ENCODE assay signal across 22 cellular contexts in genomic region chr12:53980448-53981388, GRCh38. TPM values are rescaled to one million over a fixed set of nuclear protein-coding genes. Genes with fewer than 3 reads are reported as not detected.
DNase-seq lines count a peak whose midpoint lies in the region; ATAC-seq, FAIRE-seq and TF ChIP-seq lines count a peak whose summit lies in the region.
"Had no signal": no experiment of that assay in that cellular context is flagged by ENCODE, and none has a peak within 500 bp of the region (broad histone marks: within the 10 kb centered on the region; RNA-seq: fewer than 3 reads in every experiment).

No MANE protein-coding gene starts in this region.

- H3K9me3 Mint-ChIP-seq in GM23338 = no peaks in the 10 kb centered on the region; the same call in 1 of the 3 replicates
- H3K9me3 Mint-ChIP-seq in nephron = no peaks in the 10 kb centered on the region
- H3K9me3 Mint-ChIP-seq: stimulated activated effector memory CD8-positive, alpha-beta T cell treated with anti-CD3 and anti-CD28 coated beads, Interleukin-12 subunit alpha, Interleukin-12 subunit beta, amount 100 ng/mL, for 72 hours had no signal

- H3K9me3 ChIP-seq in K562 (replicated peaks; ENCODE audit: control insufficient read depth, insufficient read depth, low read depth, low read length) = no peaks in the 10 kb centered on the region
- H3K9me3 ChIP-seq: left lung, tibial nerve had no signal

- H3K36me3 Mint-ChIP-seq in GM23338 (ENCODE audit: low read depth) (no peaks in the 10 kb centered on the region; the same call in 2 of the 3 replicates), nephron (ENCODE audit: low read depth) (no peaks in the 10 kb centered on the region)

- no peak overlapping the region for H3K27ac Mint-ChIP-seq in GM23338
- peak overlapping the region; percentile 79 to 100 (median 97) for H3K27ac Mint-ChIP-seq in nephron
- H3K27ac Mint-ChIP-seq: stimulated activated effector memory CD8-positive, alpha-beta T cell treated with anti-CD3 and anti-CD28 coated beads, Interleukin-12 subunit alpha, Interleukin-12 subunit beta, amount 100 ng/mL, for 72 hours had no signal

- ATAC-seq in GM23338 = no peak
- no peak for ATAC-seq in K562
- no peak for ATAC-seq in GM18511 (IDR thresholded peaks at IDR 0.05; ENCODE audit: unreplicated experiment)
- ATAC-seq: left lung; stimulated activated effector memory CD8-positive, alpha-beta T cell treated with anti-CD3 and anti-CD28 coated beads, Interleukin-12 subunit alpha, Interleukin-12 subunit beta, amount 100 ng/mL, for 72 hours had no signal

- no peaks in the 10 kb centered on the region for H3K9me2 ChIP-seq in GM23338 (ENCODE audit: insufficient read depth)

- TF ChIP-seq RAD21 in K562 (CRISPR knock-in tag; conservative IDR thresholded peaks at IDR 0.05 in 1 of 2, IDR thresholded peaks at IDR 0.05 in 1 of 2) = no peak

- peaks cover 60% of the 10 kb centered on the region for H3K4me1 ChIP-seq in GM23338 (ENCODE audit: insufficient read depth)
- peaks cover 2 to 25% of the 10 kb centered on the region in 2 experiments; a peak in 2 of 5 replicates for H3K4me1 ChIP-seq in K562 (replicated peaks in 1 of 2; ENCODE audit: control insufficient read depth in 2 of 2, insufficient read depth in 2 of 2, low read length in 2 of 2)

- no TSS peak for BruUV-seq in K562 (replicated peaks; lab: Mats Ljungman, UMichigan)

- no peak overlapping the region for H3K4me2 ChIP-seq in GM23338
- H3K4me2 ChIP-seq in K562 (ENCODE audit: insufficient read depth, low read length) = no peak overlapping the region
- H3K4me2 ChIP-seq: PC-9 had no signal

- no peak for TF ChIP-seq CTCF in AG10803 (conservative IDR thresholded peaks at IDR 0.05; ENCODE audit: low read length)
- TF ChIP-seq CTCF in GM23338 (conservative IDR thresholded peaks at IDR 0.05; ENCODE audit: low read depth in 2 of 2) = no peak
- TF ChIP-seq CTCF in K562 (IDR thresholded peaks at IDR 0.05 in 2 of 3, conservative IDR thresholded peaks at IDR 0.05 in 1 of 3; ENCODE audit: insufficient read depth in 2 of 3, low read depth in 1 of 3, low read length in 3 of 3) = no peak
- TF ChIP-seq CTCF in nephron (IDR thresholded peaks at IDR 0.05; ENCODE audit: unreplicated experiment in 3 of 3) = no peak

- H3K27ac ChIP-seq in GM23338 (ENCODE audit: low read depth) = no peak overlapping the region
- no peak overlapping the region for H3K27ac ChIP-seq in K562 (ENCODE audit: extremely low read depth, low read depth, low read length)
- H3K27ac ChIP-seq: left lung, PC-9, tibial nerve had no signal

- H3K79me2 ChIP-seq in GM23338 (replicated peaks; ENCODE audit: insufficient read depth) = no peaks in the 10 kb centered on the region
- no peaks in the 10 kb centered on the region for H3K79me2 ChIP-seq in K562 (ENCODE audit: control insufficient read depth, insufficient read depth, low read length)

- intact Hi-C loops in K562 (cut with micrococcal nuclease) = loop anchor here (10.0 kb wide), 1 partner anchor 384 kb away; the partner anchor contains the start of gene GPR84

- no peak for TF ChIP-seq EP300 in K562 (IDR thresholded peaks at IDR 0.05; ENCODE audit: low read length)

- H3K27me3 ChIP-seq in GM23338 (ENCODE audit: insufficient read depth) (peaks cover 98% of the 10 kb centered on the region), K562 (ENCODE audit: control insufficient read depth in 2 of 2, insufficient read depth in 2 of 2, low read length in 2 of 2) (peaks cover 34 to 37% of the 10 kb centered on the region in 2 experiments)

- no peak for TF ChIP-seq POLR2A in K562 (conservative IDR thresholded peaks at IDR 0.05)

- in situ Hi-C loops in K562 (cut with MboI) = loop anchor here (10.0 kb wide), 1 partner anchor 384 kb away; the partner anchor contains the start of gene GPR84

- DNase-seq in AG10803 (ENCODE audit: low read depth) (no peak), GM23338 (ENCODE audit: low spot score) (no peak), K562 (ENCODE audit: extremely low read depth in 1 of 4, low spot score in 3 of 4) (no peak), activated gamma-delta T cell (lab: John Stamatoyannopoulos, UW) (no peak), NCI-H1092 treated with DMSO at 0.1 percent for 48 hours (lab: John Stamatoyannopoulos, UW) (no peak)
- no peak for DNase-seq in activated effector memory CD4-positive, alpha-beta T cell treated with Interleukin-2 at 50 U/mL for 16 hours
- DNase-seq: activated CD4-positive, alpha-beta T cell treated with anti-CD3 and anti-CD28 coated beads for 48 hours; activated CD8-positive, alpha-beta memory T cell treated with anti-CD3 and anti-CD28 coated beads, Interleukin-2, amount 50 U/mL, for 4 hours; amniotic stem cell; Calu3; central memory CD4-positive, alpha-beta T cell; erythroblast; GOT3; left lung; PC-9; retina had no signal

- H3K4me1 Mint-ChIP-seq in GM23338 (peaks cover 28% of the 10 kb centered on the region), nephron (peaks cover 24% of the 10 kb centered on the region)

- no peaks in the 10 kb centered on the region for H3K9me1 ChIP-seq in K562 (ENCODE audit: control insufficient read depth, insufficient read depth, low read length)

- peaks cover 31% of the 10 kb centered on the region for H4K20me1 ChIP-seq in GM23338 (replicated peaks; ENCODE audit: insufficient read depth)
- H4K20me1 ChIP-seq in K562 (replicated peaks; ENCODE audit: control insufficient read depth, insufficient read depth, low read length) = no peaks in the 10 kb centered on the region; the same call in 1 of the 2 replicates

- H3K27me3 Mint-ChIP-seq in GM23338 (ENCODE audit: insufficient read depth, low read depth, poor library complexity) = peaks cover 100% of the 10 kb centered on the region
- peaks cover 100% of the 10 kb centered on the region for H3K27me3 Mint-ChIP-seq in nephron (ENCODE audit: low read depth)

- CTCF ChIA-PET in K562 (lab: Yijun Ruan, JAX; ENCODE audit: low intra/inter-chr PET ratio) = no interaction called here

- H3K36me3 ChIP-seq in GM23338 (ENCODE audit: insufficient read depth) = no peaks in the 10 kb centered on the region
- no peaks in the 10 kb centered on the region for H3K36me3 ChIP-seq in K562 (ENCODE audit: control insufficient read depth, insufficient read depth, low read length)
- H3K36me3 ChIP-seq: left lung, tibial nerve had no signal

- FAIRE-seq in K562 (lab: Jason Lieb, UNC) = peak; percentile 44

- H3F3A ChIP-seq in GM23338 (replicated peaks; ENCODE audit: low read depth) = peaks cover 46% of the 10 kb centered on the region

- 17% methylated on average over 17 of the region's 17 CpGs for WGBS in K562 (ENCODE audit: insufficient coverage, low coverage, missing lambda C conversion rate)

- POLR2A ChIA-PET in K562 (lab: Yijun Ruan, JAX) = interaction anchor here (0.6 to 1.0 kb wide), 2 partner anchors 10 to 370 kb away, joined by 3 to 5 read pairs; no protein-coding TSS in a partner anchor

- no peak overlapping the region for H2AFZ ChIP-seq in GM23338
- H2AFZ ChIP-seq in K562 (ENCODE audit: low read depth, low read length) = peak overlapping the region; percentile 63
- H2AFZ ChIP-seq: PC-9 had no signal

- H3K4me3 ChIP-seq in AG10803 (ENCODE audit: low read length) = peak overlapping the region; percentile 80
- no peak overlapping the region for H3K4me3 ChIP-seq in GM23338
- no peak overlapping the region for H3K4me3 ChIP-seq in K562
- H3K4me3 ChIP-seq: left lung, PC-9, tibial nerve had no signal

- H3K4me3 Mint-ChIP-seq in GM23338 = no peak overlapping the region
- peak overlapping the region; percentile 74 to 99 (median 96) for H3K4me3 Mint-ChIP-seq in nephron
- H3K4me3 Mint-ChIP-seq: stimulated activated effector memory CD8-positive, alpha-beta T cell treated with anti-CD3 and anti-CD28 coated beads, Interleukin-12 subunit alpha, Interleukin-12 subunit beta, amount 100 ng/mL, for 72 hours had no signal

- H3K9ac ChIP-seq in K562 (ENCODE audit: insufficient read depth in 1 of 2, low read depth in 2 of 2, low read length in 2 of 2) = no peak overlapping the region

RNA-seq across cellular contexts. Expression of gene HOXC10, which starts 4.2 kb away (rescaled TPM):
- not detected in 2 replicates for total RNA-seq in GM23338 (2014; rRNA removed; shearing (Covaris generic))
- polyA plus RNA-seq in GM23338 (2016; fragmentation: Nextera tagmentation; extraction: Ambion mirVana) (not detected in 2 replicates), K562 (2011; rRNA removed) (0.08 and 0.13 TPM in 2 replicates), K562 (2014; fragmentation: Illumina TruSeq; extraction: Trizol) (0.37 and 0.77 TPM in 2 replicates), K562 (2014; fragmentation: Nextera tagmentation; extraction: Ambion mirVana) (under 1 TPM; 0.25 to 0.42 TPM), K562 (2014; rRNA removed) (0.63 and 0.73 TPM in 2 replicates)
- 0.25 TPM in 1 of 2 replicates, not detected in the other for total RNA-seq in K562 (2011; cell fraction: chromatin; rRNA removed; ENCODE audit: low replicate concordance)
- total RNA-seq in K562 (2011; cell fraction: nucleolus; rRNA removed) = 0.53 TPM in 1 of 2 replicates, not detected in the other
- total RNA-seq in K562 (2011; cell fraction: nucleoplasm; rRNA removed) = 0.46 TPM in 1 of 2 replicates, not detected in the other
- total RNA-seq in K562 (2014; rRNA removed) (0.08 and 0.14 TPM in 2 replicates), K562 (2014; rRNA removed; fragmentation: Illumina TruSeq; extraction: Trizol) (not detected in 2 replicates), K562 (2015; rRNA removed; fragmentation: Illumina TruSeq; extraction: Trizol) (0.23 TPM in 1 of 2 replicates, not detected in the other), K562 (2021) (0.35 and 0.69 TPM in 2 replicates)
- 0.15 and 0.33 TPM in 2 replicates for polyA plus RNA-seq in K562 (2011; cell fraction: cytosol; rRNA removed)
- 0.21 TPM in 1 of 2 replicates, not detected in the other for polyA plus RNA-seq in K562 (2011; cell fraction: nucleus; rRNA removed)
- 0.64 and 0.75 TPM in 2 replicates for polyA plus RNA-seq in K562 (2012)
- polyA minus RNA-seq in K562 (2011; rRNA and poly(A)+ RNA removed) = 0.24 TPM in 1 of 2 replicates, not detected in the other
- polyA minus RNA-seq in K562 (2011; cell fraction: cytosol; rRNA and poly(A)+ RNA removed) = 0.64 and 1.6 TPM in 2 replicates
- polyA minus RNA-seq in K562 (2011; cell fraction: nucleus; rRNA and poly(A)+ RNA removed) = 0.67 TPM in 2 replicates
- total RNA-seq: left lung, mononuclear cell had no signal

RNA-seq across cellular contexts. Expression of gene HOTAIR, which starts 6.0 kb away (rescaled TPM):
- total RNA-seq in GM23338 (2014; rRNA removed; shearing (Covaris generic)) = not detected in 2 replicates
- polyA plus RNA-seq in GM23338 (2016; fragmentation: Nextera tagmentation; extraction: Ambion mirVana) (not detected in 2 replicates), K562 (2011; rRNA removed) (0.03 and 0.04 TPM in 2 replicates), K562 (2014; fragmentation: Illumina TruSeq; extraction: Trizol) (not detected in 2 replicates), K562 (2014; fragmentation: Nextera tagmentation; extraction: Ambion mirVana) (not detected), K562 (2014; rRNA removed) (0.15 TPM in 1 of 2 replicates, not detected in the other)
- total RNA-seq in K562 (2011; cell fraction: chromatin; rRNA removed; ENCODE audit: low replicate concordance) = not detected in 2 replicates
- total RNA-seq in K562 (2011; cell fraction: nucleolus; rRNA removed) = not detected in 2 replicates
- not detected in 2 replicates for total RNA-seq in K562 (2011; cell fraction: nucleoplasm; rRNA removed)
- total RNA-seq in K562 (2014; rRNA removed) (not detected in 2 replicates), K562 (2014; rRNA removed; fragmentation: Illumina TruSeq; extraction: Trizol) (not detected in 2 replicates), K562 (2015; rRNA removed; fragmentation: Illumina TruSeq; extraction: Trizol) (not detected in 2 replicates), K562 (2021) (not detected in 2 replicates)
- polyA plus RNA-seq in K562 (2011; cell fraction: cytosol; rRNA removed) = 0.03 TPM in 1 of 2 replicates, not detected in the other
- polyA plus RNA-seq in K562 (2011; cell fraction: nucleus; rRNA removed) = 0.13 TPM in 2 replicates
- not detected in 2 replicates for polyA plus RNA-seq in K562 (2012)
- polyA minus RNA-seq in K562 (2011; rRNA and poly(A)+ RNA removed) = not detected in 2 replicates
- polyA minus RNA-seq in K562 (2011; cell fraction: cytosol; rRNA and poly(A)+ RNA removed) = not detected in 2 replicates
- polyA minus RNA-seq in K562 (2011; cell fraction: nucleus; rRNA and poly(A)+ RNA removed) = not detected in 2 replicates
- total RNA-seq: Calu3, left lung, mononuclear cell had no signal

RNA-seq across cellular contexts. Expression of gene HOXC11, which starts 7.8 kb away (rescaled TPM):
- not detected in 2 replicates for total RNA-seq in GM23338 (2014; rRNA removed; shearing (Covaris generic))
- polyA plus RNA-seq in GM23338 (2016; fragmentation: Nextera tagmentation; extraction: Ambion mirVana) = not detected in 2 replicates
- total RNA-seq in K562 (2011; cell fraction: chromatin; rRNA removed; ENCODE audit: low replicate concordance) = not detected in 2 replicates
- not detected in 2 replicates for total RNA-seq in K562 (2011; cell fraction: nucleolus; rRNA removed)
- total RNA-seq in K562 (2011; cell fraction: nucleoplasm; rRNA removed) = not detected in 2 replicates
- not detected in 2 replicates for total RNA-seq in K562 (2014; rRNA removed)
- not detected in 2 replicates for total RNA-seq in K562 (2014; rRNA removed; fragmentation: Illumina TruSeq; extraction: Trizol)
- total RNA-seq in K562 (2015; rRNA removed; fragmentation: Illumina TruSeq; extraction: Trizol) = not detected in 2 replicates
- total RNA-seq in K562 (2021) = not detected in 2 replicates
- polyA plus RNA-seq in K562 (2011; rRNA removed) = 0.04 TPM in 1 of 2 replicates, not detected in the other
- polyA plus RNA-seq in K562 (2011; cell fraction: cytosol; rRNA removed) = 0.13 TPM in 1 of 2 replicates, not detected in the other
- polyA plus RNA-seq in K562 (2011; cell fraction: nucleus; rRNA removed) = 0.17 and 0.25 TPM in 2 replicates
- polyA plus RNA-seq in K562 (2012) = 0.03 and 0.07 TPM in 2 replicates
- not detected in 2 replicates for polyA plus RNA-seq in K562 (2014; fragmentation: Illumina TruSeq; extraction: Trizol)
- not detected for polyA plus RNA-seq in K562 (2014; fragmentation: Nextera tagmentation; extraction: Ambion mirVana)
- polyA plus RNA-seq in K562 (2014; rRNA removed) = not detected in 2 replicates
- polyA minus RNA-seq in K562 (2011; rRNA and poly(A)+ RNA removed) = not detected in 2 replicates
- not detected in 2 replicates for polyA minus RNA-seq in K562 (2011; cell fraction: cytosol; rRNA and poly(A)+ RNA removed)
- 0.11 TPM in 1 of 2 replicates, not detected in the other for polyA minus RNA-seq in K562 (2011; cell fraction: nucleus; rRNA and poly(A)+ RNA removed)
- total RNA-seq: Calu3, left lung, mononuclear cell had no signal

RNA-seq across cellular contexts. Expression of gene HOXC9, which starts 19.2 kb away (rescaled TPM):
- not detected in 2 replicates for total RNA-seq in GM23338 (2014; rRNA removed; shearing (Covaris generic))
- polyA plus RNA-seq in GM23338 (2016; fragmentation: Nextera tagmentation; extraction: Ambion mirVana) = not detected in 2 replicates
- total RNA-seq in K562 (2011; cell fraction: chromatin; rRNA removed; ENCODE audit: low replicate concordance) = 7.4 and 10.3 TPM in 2 replicates
- 2.7 and 2.9 TPM in 2 replicates for total RNA-seq in K562 (2011; cell fraction: nucleolus; rRNA removed)
- total RNA-seq in K562 (2011; cell fraction: nucleoplasm; rRNA removed) = 2.9 and 3.5 TPM in 2 replicates
- 10.5 and 13.9 TPM in 2 replicates for total RNA-seq in K562 (2014; rRNA removed)
- total RNA-seq in K562 (2014; rRNA removed; fragmentation: Illumina TruSeq; extraction: Trizol) = 5.7 and 8.0 TPM in 2 replicates
- 10.4 and 10.9 TPM in 2 replicates for total RNA-seq in K562 (2015; rRNA removed; fragmentation: Illumina TruSeq; extraction: Trizol)
- total RNA-seq in K562 (2021) = 9.3 and 9.9 TPM in 2 replicates
- 1.1 and 1.7 TPM in 2 replicates for polyA plus RNA-seq in K562 (2011; rRNA removed)
- 3.4 and 8.0 TPM in 2 replicates for polyA plus RNA-seq in K562 (2011; cell fraction: cytosol; rRNA removed)
- 6.2 and 13.4 TPM in 2 replicates for polyA plus RNA-seq in K562 (2011; cell fraction: nucleus; rRNA removed)
- polyA plus RNA-seq in K562 (2012) = 8.6 and 12.0 TPM in 2 replicates
- 8.8 and 9.9 TPM in 2 replicates for polyA plus RNA-seq in K562 (2014; fragmentation: Illumina TruSeq; extraction: Trizol)
- polyA plus RNA-seq in K562 (2014; fragmentation: Nextera tagmentation; extraction: Ambion mirVana) = 1 to 10 TPM; 1.9 to 2.2 TPM
- polyA plus RNA-seq in K562 (2014; rRNA removed) = 5.1 and 10.4 TPM in 2 replicates
- 0.57 and 1.2 TPM in 2 replicates for polyA minus RNA-seq in K562 (2011; rRNA and poly(A)+ RNA removed)
- polyA minus RNA-seq in K562 (2011; cell fraction: cytosol; rRNA and poly(A)+ RNA removed) = 1.7 and 2.6 TPM in 2 replicates
- polyA minus RNA-seq in K562 (2011; cell fraction: nucleus; rRNA and poly(A)+ RNA removed) = 1.8 and 1.9 TPM in 2 replicates
- total RNA-seq: mononuclear cell had no signal

RNA-seq across cellular contexts. Expression of gene HOXC12, which starts 26.0 kb away (rescaled TPM):
- not detected in 2 replicates for total RNA-seq in GM23338 (2014; rRNA removed; shearing (Covaris generic))
- not detected in 2 replicates for polyA plus RNA-seq in GM23338 (2016; fragmentation: Nextera tagmentation; extraction: Ambion mirVana)
- total RNA-seq in K562 (2011; cell fraction: chromatin; rRNA removed; ENCODE audit: low replicate concordance) = 0.16 TPM in 1 of 2 replicates, not detected in the other
- 0.17 and 0.26 TPM in 2 replicates for total RNA-seq in K562 (2011; cell fraction: nucleolus; rRNA removed)
- 0.22 and 0.23 TPM in 2 replicates for total RNA-seq in K562 (2011; cell fraction: nucleoplasm; rRNA removed)
- 0.14 and 0.24 TPM in 2 replicates for total RNA-seq in K562 (2014; rRNA removed)
- total RNA-seq in K562 (2014; rRNA removed; fragmentation: Illumina TruSeq; extraction: Trizol) = 0.07 and 0.13 TPM in 2 replicates
- 0.11 TPM in 2 replicates for total RNA-seq in K562 (2015; rRNA removed; fragmentation: Illumina TruSeq; extraction: Trizol)
- total RNA-seq in K562 (2021) = 0.11 and 0.27 TPM in 2 replicates
- 0.04 and 0.07 TPM in 2 replicates for polyA plus RNA-seq in K562 (2011; rRNA removed)
- polyA plus RNA-seq in K562 (2011; cell fraction: cytosol; rRNA removed) = 0.12 and 0.15 TPM in 2 replicates
- polyA plus RNA-seq in K562 (2011; cell fraction: nucleus; rRNA removed) = 0.33 and 0.35 TPM in 2 replicates
- 0.12 and 0.83 TPM in 2 replicates for polyA plus RNA-seq in K562 (2012)
- polyA plus RNA-seq in K562 (2014; fragmentation: Illumina TruSeq; extraction: Trizol) = 0.28 and 0.36 TPM in 2 replicates
- under 1 TPM in 1 of 2 experiments, not detected in 1; 0.08 TPM for polyA plus RNA-seq in K562 (2014; fragmentation: Nextera tagmentation; extraction: Ambion mirVana)
- 0.05 and 0.19 TPM in 2 replicates for polyA plus RNA-seq in K562 (2014; rRNA removed)
- 0.07 TPM in 1 of 2 replicates, not detected in the other for polyA minus RNA-seq in K562 (2011; rRNA and poly(A)+ RNA removed)
- not detected in 2 replicates for polyA minus RNA-seq in K562 (2011; cell fraction: cytosol; rRNA and poly(A)+ RNA removed)
- polyA minus RNA-seq in K562 (2011; cell fraction: nucleus; rRNA and poly(A)+ RNA removed) = 0.22 TPM in 1 of 2 replicates, not detected in the other
- total RNA-seq: Calu3, left lung, M059J, mononuclear cell had no signal
